8 cellular contexts compared by ENCODE assay signal in genomic region chr2:210169871-210170441, GRCh38. TPM values are rescaled to one million over a fixed set of nuclear protein-coding genes. Genes with fewer than 3 reads are reported as not detected.
DNase-seq lines count a peak whose midpoint lies in the region; ATAC-seq and TF ChIP-seq lines count a peak whose summit lies in the region.

No MANE protein-coding gene starts in this region.

- H3K9me3 Mint-ChIP-seq in activated naive CD8-positive, alpha-beta T cell treated with anti-CD3 and anti-CD28 coated beads, Interleukin-2, amount 10 ng/mL, durations not matched to agents 7 days and 5 days = no peaks in the 10 kb centered on the region

- TF ChIP-seq CTCF in spleen (IDR thresholded peaks at IDR 0.05 in 8 of 11, conservative IDR thresholded peaks at IDR 0.05 in 3 of 11) = no peak

- intact Hi-C loops in spleen (cut with DNase I; ENCODE audit: low total_unique reads) = no loop called here

- no peaks in the 10 kb centered on the region for H3K36me3 Mint-ChIP-seq in activated naive CD8-positive, alpha-beta T cell treated with anti-CD3 and anti-CD28 coated beads, Interleukin-2, amount 10 ng/mL, durations not matched to agents 7 days and 5 days

- peak overlapping the region; percentile 94 for H3K4me3 Mint-ChIP-seq in activated naive CD8-positive, alpha-beta T cell treated with anti-CD3 and anti-CD28 coated beads, Interleukin-2, amount 10 ng/mL, durations not matched to agents 7 days and 5 days

- peaks cover 19% of the 10 kb centered on the region for H3K27me3 Mint-ChIP-seq in activated naive CD8-positive, alpha-beta T cell treated with anti-CD3 and anti-CD28 coated beads, Interleukin-2, amount 10 ng/mL, durations not matched to agents 7 days and 5 days

- peaks cover 0 to 22% (median 0%) of the 10 kb centered on the region in 7 donors for H3K27me3 ChIP-seq in spleen (replicated peaks in 1 of 7)

- no peaks in the 10 kb centered on the region for H3K36me3 ChIP-seq in spleen

- H3K4me3 ChIP-seq in iPS-11a (ENCODE audit: low read depth, low read length) (peak overlapping the region; percentile 89), spleen (peak overlapping the region; percentile 74 to 90 (median 80))

- peak; percentile 23 for ATAC-seq in GM21737 (IDR thresholded peaks at IDR 0.05; ENCODE audit: unreplicated experiment)
- ATAC-seq in activated naive CD8-positive, alpha-beta T cell treated with anti-CD3 and anti-CD28 coated beads, Interleukin-2, amount 10 ng/mL, durations not matched to agents 7 days and 5 days (ENCODE audit: low read depth) = no peak

- peak overlapping the region; percentile 94 to 100 (median 99) for H3K27ac ChIP-seq in spleen

- H3K27ac Mint-ChIP-seq in activated naive CD8-positive, alpha-beta T cell treated with anti-CD3 and anti-CD28 coated beads, Interleukin-2, amount 10 ng/mL, durations not matched to agents 7 days and 5 days = peak overlapping the region; percentile 94

- H3K4me1 ChIP-seq in spleen = peaks cover 0 to 53% (median 33%) of the 10 kb centered on the region in 6 donors

- no peak for TF ChIP-seq POLR2A in spleen (IDR thresholded peaks at IDR 0.05)

- H3K9me3 ChIP-seq in spleen = no peaks in the 10 kb centered on the region

- POLR2A ChIA-PET in activated naive CD8-positive, alpha-beta T cell treated with anti-CD3 and anti-CD28 coated beads, Interleukin-2, amount 10 ng/mL, durations not matched to agents 7 days and 5 days (lab: Charles Lee) = interaction anchor here (1.3 kb wide), 1 partner anchor 168 kb away, joined by 6 read pairs; no protein-coding TSS in a partner anchor

- WGBS in spleen, 5 donors = 0 to 1% (median 0%) methylated on average over 8 of the region's 8 CpGs

- DNase-seq in GF-D8 (lab: John Stamatoyannopoulos, UW) (peak; percentile 34), LoVo (ENCODE audit: low spot score) (peak; percentile 41), spleen (no peak), NK-92 (lab: John Stamatoyannopoulos, UW; ENCODE audit: unreplicated experiment) (no peak)
- DNase-seq in activated naive CD8-positive, alpha-beta T cell treated with anti-CD3 and anti-CD28 coated beads, Interleukin-2, amount 10 ng/mL, durations not matched to agents 7 days and 5 days = no peak
- DNase-seq in stimulated activated CD4-positive, alpha-beta T cell treated with anti-CD3 and anti-CD28 coated beads, Interleukin-1b, Interleukin-23, amount 100 ng/mL, for 48 hours = no peak

- H3K4me1 Mint-ChIP-seq in activated naive CD8-positive, alpha-beta T cell treated with anti-CD3 and anti-CD28 coated beads, Interleukin-2, amount 10 ng/mL, durations not matched to agents 7 days and 5 days = peaks cover 20% of the 10 kb centered on the region

RNA-seq across cellular contexts. Expression of gene KANSL1L, which starts 1.3 kb away (rescaled TPM):
- 10 to 100 TPM in 1 of 2 experiments, 1 to 10 TPM in 1; 6.5 to 10.2 TPM for total RNA-seq in activated naive CD8-positive, alpha-beta T cell treated with anti-CD3 and anti-CD28 coated beads, Interleukin-2, amount 10 ng/mL, durations not matched to agents 7 days and 5 days
- 10 to 100 TPM; 13.5 to 30.5 (median 17.9) TPM for total RNA-seq in spleen
- polyA plus RNA-seq in spleen = 1 to 10 TPM; 1.2 to 2.7 (median 2.0) TPM

RNA-seq across cellular contexts. Expression of gene ACADL, which starts 55.3 kb away (rescaled TPM):
- total RNA-seq in activated naive CD8-positive, alpha-beta T cell treated with anti-CD3 and anti-CD28 coated beads, Interleukin-2, amount 10 ng/mL, durations not matched to agents 7 days and 5 days = not detected
- total RNA-seq in spleen = not detected
- under 1 TPM in 2 of 3 donors, not detected in 1; 0.07 to 0.32 TPM for polyA plus RNA-seq in spleen

Comparison
In these comparisons a context has a peak if more than half of its experiments do, and no peak if none do; other contexts are left out.
1. DNase-seq: peak in GF-D8 (single experiment) and LoVo (single experiment); none in activated naive CD8-positive, alpha-beta T cell treated with anti-CD3 and anti-CD28 coated beads, Interleukin-2, amount 10 ng/mL, durations not matched to agents 7 days and 5 days (single experiment), spleen (single experiment), NK-92 (single experiment) and stimulated activated CD4-positive, alpha-beta T cell treated with anti-CD3 and anti-CD28 coated beads, Interleukin-1b, Interleukin-23, amount 100 ng/mL, for 48 hours (single experiment).